9 cellular contexts compared by ENCODE assay signal in genomic region chr5:141846031-141846430, GRCh38. TPM values are rescaled to one million over a fixed set of nuclear protein-coding genes. Genes with fewer than 3 reads are reported as not detected.
DNase-seq lines count a peak whose midpoint lies in the region; ATAC-seq and TF ChIP-seq lines count a peak whose summit lies in the region.
"Had no signal": no experiment of that assay in that cellular context is flagged by ENCODE, and none has a peak within 500 bp of the region (broad histone marks: within the 10 kb centered on the region; RNA-seq: fewer than 3 reads in every experiment).

No MANE protein-coding gene starts in this region.

- peaks cover 20% of the 10 kb centered on the region for H3K79me2 ChIP-seq in DOHH2 (ENCODE audit: control insufficient read depth, low read length)

- H3K4me2 ChIP-seq in DOHH2 (ENCODE audit: low read length), result peak overlapping the region; percentile 80

- TF ChIP-seq CTCF in DOHH2 (IDR thresholded peaks at IDR 0.05; ENCODE audit: low read depth, low read length, poor library complexity, severe bottlenecking) (no peak), brain (conservative IDR thresholded peaks at IDR 0.05) (no peak), nephron progenitor cell (IDR thresholded peaks at IDR 0.05) (no peak)

- H3K36me3 Mint-ChIP-seq in brain (no peaks in the 10 kb centered on the region), nephron progenitor cell (ENCODE audit: low read depth) (no peaks in the 10 kb centered on the region)

- peak overlapping the region; percentile 74 to 96 (median 85) for H3K27ac Mint-ChIP-seq in brain
- H3K27ac Mint-ChIP-seq in nephron progenitor cell, result no peak overlapping the region

- H3K4me3 Mint-ChIP-seq in brain (peak overlapping the region; percentile 25 to 76 (median 74)), nephron progenitor cell (no peak overlapping the region)

- no peaks in the 10 kb centered on the region for H3K9me3 Mint-ChIP-seq in brain
- H3K9me3 Mint-ChIP-seq in nephron progenitor cell, result no peaks in the 10 kb centered on the region

- no peaks in the 10 kb centered on the region for H3K9me2 ChIP-seq in DOHH2 (replicated peaks; ENCODE audit: control insufficient read depth, low read length)

- H3K27ac ChIP-seq in DOHH2 (ENCODE audit: low read depth, low read length), result peak overlapping the region; percentile 62

- peaks cover 90% of the 10 kb centered on the region for H3K4me1 Mint-ChIP-seq in brain
- H3K4me1 Mint-ChIP-seq in nephron progenitor cell, result peaks cover 56% of the 10 kb centered on the region

- peaks cover 86% of the 10 kb centered on the region for H3K4me1 ChIP-seq in DOHH2 (ENCODE audit: control insufficient read depth, low read length)

- H3F3A ChIP-seq in DOHH2 (ENCODE audit: control insufficient read depth, insufficient read depth), result peaks cover 10% of the 10 kb centered on the region; the same call in 1 of the 2 replicates

- H4K20me1 ChIP-seq in DOHH2 (ENCODE audit: control insufficient read depth, insufficient read depth, low read depth, low read length), result no peaks in the 10 kb centered on the region

- DNase-seq in NCI-H1436 (lab: John Stamatoyannopoulos, UW) (peak; percentile 80), nephron progenitor cell (peak; percentile 58), Kasumi-1 (lab: John Stamatoyannopoulos, UW) (no peak)
- DNase-seq in stimulated activated CD4-positive, alpha-beta T cell treated with anti-CD3 and anti-CD28 coated beads, Interleukin-2, amount 100 ng/mL, for 48 hours, result no peak

- H3K4me3 ChIP-seq in DOHH2 (ENCODE audit: low read length), result peak overlapping the region; percentile 52
- H3K4me3 ChIP-seq: GM12878 had no signal

- no peaks in the 10 kb centered on the region for H3K36me3 ChIP-seq in DOHH2 (ENCODE audit: control insufficient read depth, low read length)

- H3K9me3 ChIP-seq in DOHH2 (ENCODE audit: control insufficient read depth, insufficient read depth, low read length), result no peaks in the 10 kb centered on the region

- ATAC-seq in HG03280 (IDR thresholded peaks at IDR 0.05; ENCODE audit: unreplicated experiment) (no peak), GM21515 (IDR thresholded peaks at IDR 0.05; ENCODE audit: unreplicated experiment) (no peak)

- H3K27me3 ChIP-seq in DOHH2 (ENCODE audit: control insufficient read depth, low read length), result no peaks in the 10 kb centered on the region

- H3K27me3 Mint-ChIP-seq in brain, result no peaks in the 10 kb centered on the region
- H3K27me3 Mint-ChIP-seq in nephron progenitor cell (ENCODE audit: low read depth, poor library complexity), result peaks cover 11% of the 10 kb centered on the region

RNA-seq across cellular contexts. Expression of gene PCDH1, which starts 32.2 kb away (rescaled TPM):
- polyA plus RNA-seq in brain (ENCODE audit: insufficient read depth, low read depth, low replicate concordance), result 35.4 TPM

Comparison
In these comparisons a context has a peak if more than half of its experiments do, and no peak if none do; other contexts are left out.
1. DNase-seq: peak in NCI-H1436 (single experiment) and nephron progenitor cell (single experiment); none in Kasumi-1 (0 of 2) and stimulated activated CD4-positive, alpha-beta T cell treated with anti-CD3 and anti-CD28 coated beads, Interleukin-2, amount 100 ng/mL, for 48 hours (0 of 2).